In genomic region chr14:36513012-36513420, GRCh38 we compare ENCODE assay signal across 20 cellular contexts. TPM values are rescaled to one million over a fixed set of nuclear protein-coding genes. Genes with fewer than 3 reads are reported as not detected.
A peak's percentile ranks its signal among the peaks of the same experiment; 100 is the strongest.
DNase-seq lines count a peak whose midpoint lies in the region; ATAC-seq and TF ChIP-seq lines count a peak whose summit lies in the region.
"Had no signal": no experiment of that assay in that cellular context is flagged by ENCODE, and none has a peak within 500 bp of the region (broad histone marks: within the 10 kb centered on the region; RNA-seq: fewer than 3 reads in every experiment).

No MANE protein-coding gene starts in this region.

- DNase-seq in activated T-cell treated with anti-CD3 and anti-CD28 coated beads, Interleukin-2, amount 50 U/mL, for 24 hours: no peak
- DNase-seq in activated T-cell treated with anti-CD3 and anti-CD28 coated beads, Interleukin-2, amount 50 U/mL, for 48 hours: no peak
- DNase-seq in NCI-H2029 treated with DMSO at 0.1 percent for 48 hours (lab: John Stamatoyannopoulos, UW) (peak; percentile 81), upper lobe of right lung (no peak), hippocampal formation (lab: John Stamatoyannopoulos, UW) (no peak)
- DNase-seq in activated naive CD8-positive, alpha-beta T cell treated with anti-CD3 and anti-CD28 coated beads for 36 hours: no peak
- DNase-seq: activated CD8-positive, alpha-beta T cell treated with anti-CD3 and anti-CD28 coated beads for 36 hours; activated naive CD4-positive, alpha-beta T cell; central memory CD4-positive, alpha-beta T cell; HFFc6; mesenchymal stem cell; naive thymus-derived CD4-positive, alpha-beta T cell; NCI-H1436 treated with DMSO at 0.1 percent for 48 hours; stimulated activated naive B cell treated with anti-CD40 and anti-IgM and Interleukin-4, amounts not matched to agents 10 μg/mL and 1 μg/mL and 100 μg/mL, for 72 hours; T1000 had no signal

- no peak overlapping the region for H3K9ac ChIP-seq in iPS-15b (ENCODE audit: low read depth, low read length)
- H3K9ac ChIP-seq: parathyroid adenoma had no signal

- H3K9me3 Mint-ChIP-seq in activated T-cell treated with anti-CD3 and anti-CD28 coated beads, Interleukin-2, amount 50 U/mL, for 24 hours: peaks cover under 1% of the 10 kb centered on the region
- H3K9me3 Mint-ChIP-seq in activated naive CD8-positive, alpha-beta T cell treated with anti-CD3 and anti-CD28 coated beads for 36 hours: peaks cover 4% of the 10 kb centered on the region
- no peaks in the 10 kb centered on the region for H3K9me3 Mint-ChIP-seq in stimulated activated memory B cell treated with anti-CD40 and anti-IgM and Interleukin-4, amounts not matched to agents 10 μg/mL and 1 μg/mL and 100 μg/mL, for 72 hours
- H3K9me3 Mint-ChIP-seq: HFFc6; stimulated activated naive B cell treated with anti-CD40 and anti-IgM and Interleukin-4, amounts not matched to agents 10 μg/mL and 1 μg/mL and 100 μg/mL, for 72 hours had no signal

- TF ChIP-seq CTCF in upper lobe of right lung (IDR thresholded peaks at IDR 0.05): no peak

- H3K9me3 ChIP-seq in iPS-15b (ENCODE audit: control insufficient read depth, insufficient read depth, low read length) (no peaks in the 10 kb centered on the region), upper lobe of right lung (no peaks in the 10 kb centered on the region)

- intact Hi-C loops in upper lobe of right lung (cut with DNase I): no loop called here

- peaks cover 4% of the 10 kb centered on the region for H3K4me1 Mint-ChIP-seq in activated T-cell treated with anti-CD3 and anti-CD28 coated beads, Interleukin-2, amount 50 U/mL, for 24 hours (ENCODE audit: low read depth)
- H3K4me1 Mint-ChIP-seq in activated naive CD8-positive, alpha-beta T cell treated with anti-CD3 and anti-CD28 coated beads for 36 hours: peaks cover 5% of the 10 kb centered on the region
- no peaks in the 10 kb centered on the region for H3K4me1 Mint-ChIP-seq in stimulated activated memory B cell treated with anti-CD40 and anti-IgM and Interleukin-4, amounts not matched to agents 10 μg/mL and 1 μg/mL and 100 μg/mL, for 72 hours
- H3K4me1 Mint-ChIP-seq: stimulated activated naive B cell treated with anti-CD40 and anti-IgM and Interleukin-4, amounts not matched to agents 10 μg/mL and 1 μg/mL and 100 μg/mL, for 72 hours had no signal

- H3K27ac Mint-ChIP-seq in activated T-cell treated with anti-CD3 and anti-CD28 coated beads, Interleukin-2, amount 50 U/mL, for 24 hours: peak overlapping the region; percentile 44
- no peak overlapping the region for H3K27ac Mint-ChIP-seq in activated naive CD8-positive, alpha-beta T cell treated with anti-CD3 and anti-CD28 coated beads for 36 hours
- H3K27ac Mint-ChIP-seq in stimulated activated memory B cell treated with anti-CD40 and anti-IgM and Interleukin-4, amounts not matched to agents 10 μg/mL and 1 μg/mL and 100 μg/mL, for 72 hours: no peak overlapping the region
- H3K27ac Mint-ChIP-seq: activated CD8-positive, alpha-beta T cell treated with anti-CD3 and anti-CD28 coated beads for 36 hours; HFFc6; naive thymus-derived CD4-positive, alpha-beta T cell; stimulated activated naive B cell treated with anti-CD40 and anti-IgM and Interleukin-4, amounts not matched to agents 10 μg/mL and 1 μg/mL and 100 μg/mL, for 72 hours had no signal

- H3K4me3 ChIP-seq in iPS-15b (ENCODE audit: low read depth, low read length) (peak overlapping the region; percentile 16), upper lobe of right lung (peak overlapping the region; percentile 52)

- ATAC-seq in upper lobe of right lung: no peak
- ATAC-seq in stimulated activated memory B cell treated with anti-CD40 and anti-IgM and Interleukin-4, amounts not matched to agents 10 μg/mL and 1 μg/mL and 100 μg/mL, for 72 hours: no peak
- ATAC-seq: activated CD8-positive, alpha-beta T cell treated with anti-CD3 and anti-CD28 coated beads for 36 hours; naive thymus-derived CD4-positive, alpha-beta T cell; stimulated activated naive B cell treated with anti-CD40 and anti-IgM and Interleukin-4, amounts not matched to agents 10 μg/mL and 1 μg/mL and 100 μg/mL, for 72 hours had no signal

- no peak overlapping the region for H3K4me3 Mint-ChIP-seq in activated T-cell treated with anti-CD3 and anti-CD28 coated beads, Interleukin-2, amount 50 U/mL, for 24 hours
- no peak overlapping the region for H3K4me3 Mint-ChIP-seq in activated naive CD8-positive, alpha-beta T cell treated with anti-CD3 and anti-CD28 coated beads for 36 hours
- no peak overlapping the region for H3K4me3 Mint-ChIP-seq in stimulated activated memory B cell treated with anti-CD40 and anti-IgM and Interleukin-4, amounts not matched to agents 10 μg/mL and 1 μg/mL and 100 μg/mL, for 72 hours
- H3K4me3 Mint-ChIP-seq: activated CD8-positive, alpha-beta T cell treated with anti-CD3 and anti-CD28 coated beads for 36 hours; HFFc6; naive thymus-derived CD4-positive, alpha-beta T cell; stimulated activated naive B cell treated with anti-CD40 and anti-IgM and Interleukin-4, amounts not matched to agents 10 μg/mL and 1 μg/mL and 100 μg/mL, for 72 hours had no signal

- H3K27ac ChIP-seq in upper lobe of right lung: peak overlapping the region; percentile 91
- H3K27ac ChIP-seq: parathyroid adenoma, RWPE1 had no signal

- H3K4me1 ChIP-seq in iPS-15b (ENCODE audit: control insufficient read depth, insufficient read depth, low read length): peaks cover 9% of the 10 kb centered on the region
- H3K4me1 ChIP-seq in upper lobe of right lung: no peaks in the 10 kb centered on the region
- H3K4me1 ChIP-seq: parathyroid adenoma had no signal

- H3K36me3 Mint-ChIP-seq in activated T-cell treated with anti-CD3 and anti-CD28 coated beads, Interleukin-2, amount 50 U/mL, for 24 hours (ENCODE audit: low read depth): no peaks in the 10 kb centered on the region
- peaks cover 2% of the 10 kb centered on the region for H3K36me3 Mint-ChIP-seq in activated naive CD8-positive, alpha-beta T cell treated with anti-CD3 and anti-CD28 coated beads for 36 hours
- no peaks in the 10 kb centered on the region for H3K36me3 Mint-ChIP-seq in stimulated activated memory B cell treated with anti-CD40 and anti-IgM and Interleukin-4, amounts not matched to agents 10 μg/mL and 1 μg/mL and 100 μg/mL, for 72 hours
- H3K36me3 Mint-ChIP-seq: naive thymus-derived CD4-positive, alpha-beta T cell; stimulated activated naive B cell treated with anti-CD40 and anti-IgM and Interleukin-4, amounts not matched to agents 10 μg/mL and 1 μg/mL and 100 μg/mL, for 72 hours had no signal

- peaks cover 89% of the 10 kb centered on the region for H3K27me3 Mint-ChIP-seq in activated T-cell treated with anti-CD3 and anti-CD28 coated beads, Interleukin-2, amount 50 U/mL, for 24 hours
- H3K27me3 Mint-ChIP-seq in activated naive CD8-positive, alpha-beta T cell treated with anti-CD3 and anti-CD28 coated beads for 36 hours: peaks cover 86% of the 10 kb centered on the region
- H3K27me3 Mint-ChIP-seq in stimulated activated memory B cell treated with anti-CD40 and anti-IgM and Interleukin-4, amounts not matched to agents 10 μg/mL and 1 μg/mL and 100 μg/mL, for 72 hours: peaks cover 85% of the 10 kb centered on the region

- H3K36me3 ChIP-seq in iPS-15b (ENCODE audit: control insufficient read depth, insufficient read depth, low read length) (no peaks in the 10 kb centered on the region), upper lobe of right lung (no peaks in the 10 kb centered on the region)

- H3K27me3 ChIP-seq in iPS-15b (ENCODE audit: control insufficient read depth, insufficient read depth, low read length) (peaks cover 99% of the 10 kb centered on the region), upper lobe of right lung (peaks cover 96% of the 10 kb centered on the region)

RNA-seq across cellular contexts. Expression of gene NKX2-1, which starts 7.0 kb away (rescaled TPM):
- 177 TPM for total RNA-seq in upper lobe of right lung
- total RNA-seq in activated naive CD8-positive, alpha-beta T cell treated with anti-CD3 and anti-CD28 coated beads for 36 hours: not detected
- total RNA-seq: HFFc6; kidney epithelial cell; naive thymus-derived CD4-positive, alpha-beta T cell had no signal

Comparison
In these comparisons a context has a peak if more than half of its experiments do, and no peak if none do; other contexts are left out.
1. RNA of gene NKX2-1, which starts 7.0 kb away (total RNA-seq): 177 TPM in upper lobe of right lung (single experiment); not detected in activated naive CD8-positive, alpha-beta T cell treated with anti-CD3 and anti-CD28 coated beads for 36 hours; every median in the first group is over 100 times any median in the second.